In genomic region chr3:71127463-71128243, GRCh38 we compare ENCODE assay signal across 8 cellular contexts.
DNase-seq lines count a peak whose midpoint lies in the region; ATAC-seq and TF ChIP-seq lines count a peak whose summit lies in the region.

No MANE protein-coding gene starts in this region.

- no peaks in the 10 kb centered on the region for H3K27me3 Mint-ChIP-seq in CD4-positive, alpha-beta T cell
- no peaks in the 10 kb centered on the region for H3K27me3 Mint-ChIP-seq in T-helper 2 cell treated with Interferon-gamma antibody and Interleukin-4, amounts not matched to agents 5 μg/mL and 100 μg/mL, for 36 hours (ENCODE audit: low read depth)

- H3K4me1 Mint-ChIP-seq in CD4-positive, alpha-beta T cell (ENCODE audit: low read depth): peaks cover 84% of the 10 kb centered on the region
- H3K4me1 Mint-ChIP-seq in T-helper 2 cell treated with Interferon-gamma antibody and Interleukin-4, amounts not matched to agents 5 μg/mL and 100 μg/mL, for 36 hours (ENCODE audit: low read depth): peaks cover 66% of the 10 kb centered on the region

- peak; percentile 20 for ATAC-seq in CD4-positive, alpha-beta T cell (ENCODE audit: poor library complexity)
- no peak for ATAC-seq in HG02623 (IDR thresholded peaks at IDR 0.05; ENCODE audit: unreplicated experiment)

- no peaks in the 10 kb centered on the region for H3K9me3 ChIP-seq in CD4-positive, alpha-beta T cell (ENCODE audit: control insufficient read depth, low read length)

- CTCF ChIA-PET in CD4-positive, alpha-beta T cell (lab: Charles Lee): interaction anchor here (1.0 kb wide), 1 partner anchor 18 kb away, joined by 3 read pairs; no protein-coding TSS in a partner anchor

- intact Hi-C loops in CD4-positive, alpha-beta T cell (cut with DNase I, micrococcal nuclease): loop anchor here in 1 of 2 experiments (2.0 to 5.0 kb wide), 4 partner anchors 35 to 460 kb away; no protein-coding TSS in a partner anchor

- H3K4me3 Mint-ChIP-seq in CD4-positive, alpha-beta T cell: peak overlapping the region; percentile 91
- H3K4me3 Mint-ChIP-seq in T-helper 2 cell treated with Interferon-gamma antibody and Interleukin-4, amounts not matched to agents 5 μg/mL and 100 μg/mL, for 36 hours: peak overlapping the region; percentile 91

- H3K27ac ChIP-seq in CD4-positive, alpha-beta T cell (ENCODE audit: low read depth, low read length): peak overlapping the region; percentile 93

- no peaks in the 10 kb centered on the region for H3K9me3 Mint-ChIP-seq in CD4-positive, alpha-beta T cell
- H3K9me3 Mint-ChIP-seq in T-helper 2 cell treated with Interferon-gamma antibody and Interleukin-4, amounts not matched to agents 5 μg/mL and 100 μg/mL, for 36 hours: no peaks in the 10 kb centered on the region

- no peak for TF ChIP-seq CTCF in CD4-positive, alpha-beta T cell (IDR thresholded peaks at IDR 0.05)

- peak overlapping the region; percentile 98 for H3K27ac Mint-ChIP-seq in CD4-positive, alpha-beta T cell
- peak overlapping the region; percentile 78 for H3K27ac Mint-ChIP-seq in T-helper 2 cell treated with Interferon-gamma antibody and Interleukin-4, amounts not matched to agents 5 μg/mL and 100 μg/mL, for 36 hours

- H3K27me3 ChIP-seq in CD4-positive, alpha-beta T cell (ENCODE audit: control insufficient read depth, insufficient read depth, low read length): no peaks in the 10 kb centered on the region

- peak in 2 of 10 experiments; percentile 12 to 22 for DNase-seq in CD4-positive, alpha-beta T cell
- peak; percentile 57 for DNase-seq in T-helper 2 cell treated with Interferon-gamma antibody and Interleukin-4, amounts not matched to agents 5 μg/mL and 100 μg/mL, for 36 hours (ENCODE audit: low spot score)
- peak; percentile 43 to 80 for DNase-seq in dermis microvascular lymphatic vessel endothelial cell (ENCODE audit: low read depth in 2 of 2)
- DNase-seq in non-pigmented ciliary epithelial cell (ENCODE audit: low read depth): peak; percentile 63
- DNase-seq in ecto neural progenitor cell (ENCODE audit: low spot score): no peak
- DNase-seq in NCI-H1417 treated with DMSO at 0.1 percent for 48 hours (lab: John Stamatoyannopoulos, UW): no peak
- DNase-seq in mucosa of gallbladder (ENCODE audit: low spot score): no peak

- peaks cover 59% of the 10 kb centered on the region for H3K36me3 Mint-ChIP-seq in CD4-positive, alpha-beta T cell (ENCODE audit: low read depth)
- H3K36me3 Mint-ChIP-seq in T-helper 2 cell treated with Interferon-gamma antibody and Interleukin-4, amounts not matched to agents 5 μg/mL and 100 μg/mL, for 36 hours (ENCODE audit: low read depth): peaks cover 23% of the 10 kb centered on the region

- POLR2A ChIA-PET in CD4-positive, alpha-beta T cell (lab: Charles Lee): interaction anchor here (0.6 to 5.2 kb wide), 4 partner anchors 40 to 92 kb away, joined by 3 to 70 read pairs (median 6); no protein-coding TSS in a partner anchor

Comparison
In these comparisons a context has a peak if more than half of its experiments do, and no peak if none do; other contexts are left out.
1. DNase-seq: peak in T-helper 2 cell treated with Interferon-gamma antibody and Interleukin-4, amounts not matched to agents 5 μg/mL and 100 μg/mL, for 36 hours (single experiment), dermis microvascular lymphatic vessel endothelial cell (2 of 2) and non-pigmented ciliary epithelial cell (single experiment); none in ecto neural progenitor cell (single experiment), NCI-H1417 treated with DMSO at 0.1 percent for 48 hours (single experiment) and mucosa of gallbladder (single experiment).